ENCODE assay signal across 8 cellular contexts in the genomic region with DNA sequence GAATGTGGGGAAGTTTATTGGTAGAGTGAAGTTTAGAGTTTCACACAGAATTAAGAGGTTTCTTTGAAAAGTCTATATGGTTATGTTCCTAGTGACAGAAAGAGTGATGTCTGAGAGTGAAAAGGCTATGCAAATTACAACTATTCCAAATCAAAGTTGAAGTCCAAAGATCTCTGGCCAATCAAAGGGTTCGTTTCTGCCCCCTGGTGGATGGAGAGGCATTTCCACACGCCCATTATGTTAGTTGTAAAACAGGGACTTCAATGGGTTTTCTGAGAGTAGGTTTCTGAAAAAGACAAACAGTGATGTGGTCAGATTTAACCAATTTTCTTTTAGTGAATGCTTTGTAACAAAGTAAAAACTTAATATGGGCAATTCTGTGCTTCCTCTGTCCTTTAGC.
A peak's percentile ranks its signal among the peaks of the same experiment; 100 is the strongest.
DNase-seq lines count a peak whose midpoint lies in the region; ATAC-seq and TF ChIP-seq lines count a peak whose summit lies in the region.

No MANE protein-coding gene starts in this region.

- peak; percentile 69 for TF ChIP-seq CTCF in LNCaP clone FGC (IDR thresholded peaks at IDR 0.05; ENCODE audit: control insufficient read depth, extremely low read depth, insufficient read depth)

- H3K4me1 Mint-ChIP-seq in T-helper 17 cell: no peaks in the 10 kb centered on the region

- ATAC-seq in GM19023 (IDR thresholded peaks at IDR 0.05; ENCODE audit: unreplicated experiment) (peak; percentile 70), T-helper 17 cell (no peak), Right ventricle myocardium superior (ENCODE audit: poor library complexity) (no peak)

- H3K4me3 ChIP-seq in LNCaP clone FGC (ENCODE audit: low read depth, low read length): no peak overlapping the region

- no peaks in the 10 kb centered on the region for H3K27me3 Mint-ChIP-seq in T-helper 17 cell

- H3K9me3 ChIP-seq in T-helper 17 cell (ENCODE audit: control insufficient read depth, low read length, poor library complexity, severe bottlenecking): no peaks in the 10 kb centered on the region

- DNase-seq in DMS53 treated with DMSO at 0.1 percent for 48 hours (lab: John Stamatoyannopoulos, UW; ENCODE audit: unreplicated experiment): peak; percentile 41
- no peak for DNase-seq in LNCaP clone FGC (ENCODE audit: low read depth)
- peak; percentile 12 for DNase-seq in cerebellum (ENCODE audit: low spot score)
- DNase-seq in putamen (ENCODE audit: low spot score): peak; percentile 64
- no peak for DNase-seq in T-helper 17 cell
- DNase-seq in Right ventricle myocardium superior: no peak
- no peak for DNase-seq in NCI-H1048 (lab: John Stamatoyannopoulos, UW)

- no peak overlapping the region for H3K4me3 Mint-ChIP-seq in T-helper 17 cell

- H3K36me3 Mint-ChIP-seq in T-helper 17 cell (ENCODE audit: low read depth): no peaks in the 10 kb centered on the region

- intact Hi-C loops in Right ventricle myocardium superior (cut with DNase I): no loop called here

- H3K27ac Mint-ChIP-seq in T-helper 17 cell: no peak overlapping the region

Comparison
In these comparisons a context has a peak if more than half of its experiments do, and no peak if none do; other contexts are left out.
1. DNase-seq: peak in DMS53 treated with DMSO at 0.1 percent for 48 hours (single experiment), cerebellum (single experiment) and putamen (single experiment); none in LNCaP clone FGC (single experiment), T-helper 17 cell (0 of 3), Right ventricle myocardium superior (single experiment) and NCI-H1048 (single experiment).